In genomic region chr5:1328237-1329110, GRCh38 we compare ENCODE assay signal across 1 cellular context.
TF ChIP-seq lines count a peak whose summit lies in the region.

No MANE protein-coding gene starts in this region.

TF ChIP-seq in A549, 52 proteins besides CTCF, POLR2A, EP300 and RAD21:
- TF ChIP-seq HES2 (IDR thresholded peaks at IDR 0.05) = 0 out of 2 replicates have a peak, but pooled peaks have one; percentile 3
